12 cellular contexts compared by ENCODE assay signal in genomic region chr2:209619782-209620181, GRCh38.
A peak's percentile ranks its signal among the peaks of the same experiment; 100 is the strongest.
DNase-seq lines count a peak whose midpoint lies in the region; ATAC-seq and TF ChIP-seq lines count a peak whose summit lies in the region.
"Had no signal": no experiment of that assay in that cellular context is flagged by ENCODE, and none has a peak within 500 bp of the region (broad histone marks: within the 10 kb centered on the region; RNA-seq: fewer than 3 reads in every experiment).

No MANE protein-coding gene starts in this region.

- H3K36me3 ChIP-seq in DOHH2 (ENCODE audit: control insufficient read depth, low read length) = no peaks in the 10 kb centered on the region

- no peaks in the 10 kb centered on the region for H3K79me2 ChIP-seq in DOHH2 (ENCODE audit: control insufficient read depth, low read length)

- peaks cover 10% of the 10 kb centered on the region for H3K4me1 ChIP-seq in DOHH2 (ENCODE audit: control insufficient read depth, low read length)

- no peaks in the 10 kb centered on the region for H3K27me3 ChIP-seq in DOHH2 (ENCODE audit: control insufficient read depth, low read length)

- no peaks in the 10 kb centered on the region for H3K36me3 Mint-ChIP-seq in central memory CD8-positive, alpha-beta T cell (ENCODE audit: insufficient read depth)
- no peaks in the 10 kb centered on the region for H3K36me3 Mint-ChIP-seq in stimulated activated effector memory CD8-positive, alpha-beta T cell treated with anti-CD3 and anti-CD28 coated beads, Interleukin-12 subunit alpha, Interleukin-12 subunit beta, amount 100 ng/mL, for 72 hours
- H3K36me3 Mint-ChIP-seq in endothelial cell (ENCODE audit: low read depth, unreplicated experiment) = no peaks in the 10 kb centered on the region

- DNase-seq in M059J (ENCODE audit: low read depth) (peak; percentile 27), endothelial cell (ENCODE audit: low spot score) (no peak)
- DNase-seq in central memory CD8-positive, alpha-beta T cell (ENCODE audit: low spot score in 2 of 2) = no peak
- DNase-seq in stimulated activated effector memory CD8-positive, alpha-beta T cell treated with anti-CD3 and anti-CD28 coated beads, Interleukin-12 subunit alpha, Interleukin-12 subunit beta, amount 100 ng/mL, for 72 hours (ENCODE audit: low spot score in 2 of 2) = no peak
- DNase-seq in activated CD8-positive, alpha-beta memory T cell treated with anti-CD3 and anti-CD28 coated beads, Interleukin-2, amount 50 U/mL, for 48 hours = no peak
- DNase-seq: cerebellar nuclear complex, NCI-H446 treated with DMSO at 0.1 percent for 48 hours had no signal

- no peaks in the 10 kb centered on the region for H3K27me3 Mint-ChIP-seq in central memory CD8-positive, alpha-beta T cell
- H3K27me3 Mint-ChIP-seq in endothelial cell (ENCODE audit: unreplicated experiment) = peaks cover 2% of the 10 kb centered on the region

- H3K27ac Mint-ChIP-seq in central memory CD8-positive, alpha-beta T cell (ENCODE audit: low read depth) = no peak overlapping the region
- H3K27ac Mint-ChIP-seq in stimulated activated effector memory CD8-positive, alpha-beta T cell treated with anti-CD3 and anti-CD28 coated beads, Interleukin-12 subunit alpha, Interleukin-12 subunit beta, amount 100 ng/mL, for 72 hours = no peak overlapping the region
- no peak overlapping the region for H3K27ac Mint-ChIP-seq in endothelial cell (ENCODE audit: unreplicated experiment)

- H3K4me2 ChIP-seq in DOHH2 (ENCODE audit: low read length) = peak overlapping the region; percentile 22

- H3K9me2 ChIP-seq in DOHH2 (replicated peaks; ENCODE audit: control insufficient read depth, low read length) = no peaks in the 10 kb centered on the region

- H3K9me3 Mint-ChIP-seq in central memory CD8-positive, alpha-beta T cell = peaks cover 16% of the 10 kb centered on the region
- peaks cover 4% of the 10 kb centered on the region for H3K9me3 Mint-ChIP-seq in stimulated activated effector memory CD8-positive, alpha-beta T cell treated with anti-CD3 and anti-CD28 coated beads, Interleukin-12 subunit alpha, Interleukin-12 subunit beta, amount 100 ng/mL, for 72 hours
- H3K9me3 Mint-ChIP-seq in endothelial cell (ENCODE audit: unreplicated experiment) = no peaks in the 10 kb centered on the region

- ATAC-seq in GM21717 (IDR thresholded peaks at IDR 0.05; ENCODE audit: unreplicated experiment) (peak; percentile 90), GM18870 (IDR thresholded peaks at IDR 0.05; ENCODE audit: unreplicated experiment) (no peak)
- ATAC-seq in central memory CD8-positive, alpha-beta T cell (replicated peaks; ENCODE audit: extremely low read depth, poor library complexity, severe bottlenecking) = peak; percentile 28
- no peak for ATAC-seq in stimulated activated effector memory CD8-positive, alpha-beta T cell treated with anti-CD3 and anti-CD28 coated beads, Interleukin-12 subunit alpha, Interleukin-12 subunit beta, amount 100 ng/mL, for 72 hours
- ATAC-seq: HCT116 had no signal

- H3K4me3 ChIP-seq in DOHH2 (ENCODE audit: low read length) = no peak overlapping the region

- H3F3A ChIP-seq in DOHH2 (ENCODE audit: control insufficient read depth, insufficient read depth) = no peaks in the 10 kb centered on the region

- H4K20me1 ChIP-seq in DOHH2 (ENCODE audit: control insufficient read depth, insufficient read depth, low read depth, low read length) = no peaks in the 10 kb centered on the region

- H3K9me3 ChIP-seq in DOHH2 (ENCODE audit: control insufficient read depth, insufficient read depth, low read length) = no peaks in the 10 kb centered on the region

- TF ChIP-seq CTCF in DOHH2 (IDR thresholded peaks at IDR 0.05; ENCODE audit: low read depth, low read length, poor library complexity, severe bottlenecking) (no peak), endothelial cell (IDR thresholded peaks at IDR 0.05; ENCODE audit: unreplicated experiment) (no peak)

- H3K27ac ChIP-seq in DOHH2 (ENCODE audit: low read depth, low read length) = no peak overlapping the region
- H3K27ac ChIP-seq: C4-2B had no signal

- H3K4me1 Mint-ChIP-seq in central memory CD8-positive, alpha-beta T cell = no peaks in the 10 kb centered on the region
- H3K4me1 Mint-ChIP-seq in stimulated activated effector memory CD8-positive, alpha-beta T cell treated with anti-CD3 and anti-CD28 coated beads, Interleukin-12 subunit alpha, Interleukin-12 subunit beta, amount 100 ng/mL, for 72 hours = no peaks in the 10 kb centered on the region
- no peaks in the 10 kb centered on the region for H3K4me1 Mint-ChIP-seq in endothelial cell (ENCODE audit: unreplicated experiment)

- H3K4me3 Mint-ChIP-seq in central memory CD8-positive, alpha-beta T cell = no peak overlapping the region
- no peak overlapping the region for H3K4me3 Mint-ChIP-seq in stimulated activated effector memory CD8-positive, alpha-beta T cell treated with anti-CD3 and anti-CD28 coated beads, Interleukin-12 subunit alpha, Interleukin-12 subunit beta, amount 100 ng/mL, for 72 hours
- no peak overlapping the region for H3K4me3 Mint-ChIP-seq in endothelial cell (ENCODE audit: unreplicated experiment)

Comparison
In these comparisons a context has a peak if more than half of its experiments do, and no peak if none do; other contexts are left out.
1. ATAC-seq: peak in GM21717 (single experiment) and central memory CD8-positive, alpha-beta T cell (single experiment); none in GM18870 (single experiment) and stimulated activated effector memory CD8-positive, alpha-beta T cell treated with anti-CD3 and anti-CD28 coated beads, Interleukin-12 subunit alpha, Interleukin-12 subunit beta, amount 100 ng/mL, for 72 hours (single experiment).